ENCODE assay signal across 9 cellular contexts in the genomic region with DNA sequence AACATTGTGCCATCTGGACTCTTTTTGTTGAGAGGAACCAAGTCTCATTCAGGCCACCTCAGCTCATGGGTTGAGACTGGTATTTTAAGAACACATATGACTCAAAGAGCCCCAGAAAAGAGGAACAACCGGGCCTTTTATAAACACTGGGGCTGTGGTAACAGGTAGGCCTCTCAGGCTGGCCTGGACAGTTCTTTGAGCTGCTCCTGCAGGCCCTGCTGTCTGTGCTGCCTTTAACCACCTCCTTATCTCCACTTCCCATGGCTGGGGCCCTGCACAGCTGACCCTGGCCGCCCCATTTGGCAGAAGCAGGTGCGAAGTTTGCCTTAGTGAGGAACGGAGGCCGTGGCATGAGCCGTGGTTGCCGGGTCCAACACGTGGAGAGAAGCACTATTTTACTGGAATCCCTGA.
DNase-seq lines count a peak whose midpoint lies in the region; ATAC-seq, FAIRE-seq and TF ChIP-seq lines count a peak whose summit lies in the region.
"Had no signal": no experiment of that assay in that cellular context is flagged by ENCODE, and none has a peak within 500 bp of the region (broad histone marks: within the 10 kb centered on the region; RNA-seq: fewer than 3 reads in every experiment).

No MANE protein-coding gene starts in this region.

- no peak overlapping the region for H4K5ac ChIP-seq in H1 (ENCODE audit: insufficient read length, low read depth, low read length)

- 84% methylated on average over 8 of the region's 8 CpGs; no CpG with 5 or more reads in 1 of the 2 experiments for WGBS in H1 (ENCODE audit: extremely low coverage in 1 of 2, insufficient coverage in 1 of 2, insufficient read length in 1 of 2, insufficient replicate concordance in 2 of 2, low coverage in 1 of 2, low lambda C conversion rate in 2 of 2, missing lambda C conversion rate in 1 of 2), 2 experiments
- 82% methylated on average over 6 of the region's 8 CpGs for WGBS in SK-N-SH (ENCODE audit: low lambda C conversion rate)

- H3K9ac ChIP-seq in H1 (replicated peaks in 1 of 4; ENCODE audit: extremely low read depth in 1 of 4, low read depth in 3 of 4, low read length in 3 of 4) = no peak overlapping the region
- H3K9ac ChIP-seq in SK-N-SH = no peak overlapping the region

- H4K20me1 ChIP-seq in H1 (replicated peaks in 1 of 2; ENCODE audit: control insufficient read depth in 1 of 2, insufficient read depth in 2 of 2, low read length in 2 of 2) (no peaks in the 10 kb centered on the region), SK-N-SH (ENCODE audit: insufficient read depth) (0 out of 2 replicates have a peak, but pooled peaks cover 3% of the 10 kb centered on the region)

- TF ChIP-seq RAD21 in H1 (IDR thresholded peaks at IDR 0.05 in 1 of 2, conservative IDR thresholded peaks at IDR 0.05 in 1 of 2; ENCODE audit: low read depth in 2 of 2, low read length in 2 of 2) = no peak
- TF ChIP-seq RAD21 in SK-N-SH (IDR thresholded peaks at IDR 0.05; ENCODE audit: low read length) = no peak

- TF ChIP-seq CTCF in H1 (IDR thresholded peaks at IDR 0.05; ENCODE audit: control extremely low read depth in 1 of 3, insufficient read depth in 1 of 3, low read depth in 1 of 3, low read length in 3 of 3) (no peak), uterus (IDR thresholded peaks at IDR 0.05) (no peak), D721Med (IDR thresholded peaks at IDR 0.05; ENCODE audit: insufficient read depth, missing control alignments) (no peak), SK-N-SH (IDR thresholded peaks at IDR 0.05) (no peak)

- DNase-seq in GM12891 (ENCODE audit: insufficient read length, low spot score) = peak; percentile 44
- DNase-seq in H1 (ENCODE audit: low read depth in 1 of 2, low spot score in 2 of 2) = peak in 1 of 2 experiments; percentile 37
- no peak for DNase-seq in uterus
- DNase-seq in D721Med (ENCODE audit: insufficient read length, low spot score) = no peak
- no peak for DNase-seq in SK-N-SH

- no peak overlapping the region for H3K4ac ChIP-seq in H1 (replicated peaks; ENCODE audit: insufficient read length, low read depth, low read length)

- H2AK5ac ChIP-seq in H1 (ENCODE audit: low read depth, low read length) = no peak overlapping the region

- no peak overlapping the region for H4K91ac ChIP-seq in H1 (replicated peaks; ENCODE audit: insufficient read length, low read length)

- no peak overlapping the region for H2BK20ac ChIP-seq in H1 (ENCODE audit: low read length)

- CTCF ChIA-PET in H1 (lab: Charles Lee; ENCODE audit: partially characterized antibody) = interaction anchor here (0.9 to 1.6 kb wide), 2 partner anchors 10 to 329 kb away, joined by 3 read pairs; no protein-coding TSS in a partner anchor
- CTCF ChIA-PET in SK-N-SH (lab: Yijun Ruan, JAX) = interaction anchor here (0.6 kb wide), 1 partner anchor 318 kb away, joined by 3 read pairs; no protein-coding TSS in a partner anchor

- H3K79me2 ChIP-seq in H1 (ENCODE audit: control insufficient read depth in 1 of 2, insufficient read depth in 2 of 2, low read length in 2 of 2) = no peaks in the 10 kb centered on the region
- H3K79me2 ChIP-seq in SK-N-SH (ENCODE audit: insufficient read depth) = no peaks in the 10 kb centered on the region

- no peak overlapping the region for H2BK120ac ChIP-seq in H1 (replicated peaks; ENCODE audit: low read depth, low read length)

- TF ChIP-seq POLR2A in GM12891 (IDR thresholded peaks at IDR 0.05; ENCODE audit: low read depth, low read length) (no peak), H1 (IDR thresholded peaks at IDR 0.05; ENCODE audit: control extremely low read depth in 1 of 2, low read depth in 2 of 2, low read length in 2 of 2) (no peak), uterus (IDR thresholded peaks at IDR 0.05) (no peak)

- H2AFZ ChIP-seq in H1 (ENCODE audit: low read length) (no peak overlapping the region), SK-N-SH (ENCODE audit: low read depth) (no peak overlapping the region)

- H3K4me3 ChIP-seq in H1 (ENCODE audit: extremely low read depth in 1 of 4, insufficient read depth in 2 of 4, low read depth in 3 of 4, low read length in 4 of 4) = no peak overlapping the region
- no peak overlapping the region for H3K4me3 ChIP-seq in uterus
- H3K4me3 ChIP-seq in SK-N-SH (ENCODE audit: low read depth in 2 of 2, low read length in 1 of 2) = no peak overlapping the region
- H3K4me3 ChIP-seq: skin epidermis had no signal

- H3K9me2 ChIP-seq in SK-N-SH = no peaks in the 10 kb centered on the region

- H3K4me1 ChIP-seq in H1 (replicated peaks in 1 of 4; ENCODE audit: control insufficient read depth in 3 of 4, insufficient read depth in 4 of 4, low read length in 3 of 4) (peaks cover 0 to 12% (median 7%) of the 10 kb centered on the region in 4 experiments; a peak in 5 of 7 replicates), uterus (peaks cover 4 to 9% of the 10 kb centered on the region in 2 donors), SK-N-SH (ENCODE audit: control insufficient read depth in 1 of 2, insufficient read depth in 2 of 2, low read depth in 1 of 2, low read length in 1 of 2) (peaks cover 3 to 42% of the 10 kb centered on the region in 2 experiments; a peak in 2 of 4 replicates)

- H3K56ac ChIP-seq in H1 (replicated peaks; ENCODE audit: insufficient read length, low read depth, low read length) = no peak overlapping the region

- H2BK12ac ChIP-seq in H1 (ENCODE audit: low read depth, low read length) = no peak overlapping the region; the same call in 1 of the 2 replicates

- peak overlapping the region; percentile 62; the same call in 1 of the 2 replicates for H4K8ac ChIP-seq in H1 (ENCODE audit: extremely low read depth, insufficient read depth, low read length)

- no peak overlapping the region for H3K14ac ChIP-seq in H1 (ENCODE audit: insufficient read length)

- no peaks in the 10 kb centered on the region for H3K36me3 ChIP-seq in H1 (ENCODE audit: control insufficient read depth in 2 of 4, insufficient read depth in 4 of 4, low read length in 3 of 4)
- no peaks in the 10 kb centered on the region for H3K36me3 ChIP-seq in uterus
- H3K36me3 ChIP-seq in SK-N-SH (replicated peaks in 1 of 2; ENCODE audit: control insufficient read depth in 1 of 2, insufficient read depth in 2 of 2, low read length in 1 of 2) = no peaks in the 10 kb centered on the region

- H2BK5ac ChIP-seq in H1 (ENCODE audit: low read depth, low read length) = no peak overlapping the region

- H3F3A ChIP-seq in SK-N-SH (replicated peaks; ENCODE audit: insufficient read depth) = peaks cover 5% of the 10 kb centered on the region

- POLR2A ChIA-PET in H1 (lab: Charles Lee; ENCODE audit: partially characterized antibody) (no interaction called here), SK-N-SH (lab: Yijun Ruan, JAX) (no interaction called here)

- no peaks in the 10 kb centered on the region for H3K9me3 ChIP-seq in H1 (ENCODE audit: insufficient read depth in 2 of 2, low read depth in 1 of 2, low read length in 1 of 2)
- H3K9me3 ChIP-seq in uterus = no peaks in the 10 kb centered on the region
- no peaks in the 10 kb centered on the region for H3K9me3 ChIP-seq in SK-N-SH

- H3K4me2 ChIP-seq in H1 (ENCODE audit: insufficient read depth in 1 of 2, low read depth in 2 of 2, low read length in 2 of 2) = no peak overlapping the region
- H3K4me2 ChIP-seq in SK-N-SH = no peak overlapping the region

- ATAC-seq in GM21529 (IDR thresholded peaks at IDR 0.05; ENCODE audit: unreplicated experiment) = peak; percentile 98
- ATAC-seq in HG03521 (IDR thresholded peaks at IDR 0.05; ENCODE audit: unreplicated experiment) = peak; percentile 90
- no peak for ATAC-seq in GM19467 (IDR thresholded peaks at IDR 0.05; ENCODE audit: unreplicated experiment)

- intact Hi-C loops in uterus (cut with DNase I; ENCODE audit: low total_unique reads) = no loop called here

- H3K23ac ChIP-seq in H1 (ENCODE audit: insufficient read length) = no peak overlapping the region

- FAIRE-seq in GM12891 (lab: Jason Lieb, UNC) (no peak), H1 (lab: Jason Lieb, UNC) (no peak), D721Med (lab: Jason Lieb, UNC) (no peak)

- H3K23me2 ChIP-seq in H1 (ENCODE audit: low read depth, low read length) = no peaks in the 10 kb centered on the region

- no peak overlapping the region for H3K27ac ChIP-seq in H1 (ENCODE audit: low read depth, low read length)
- H3K27ac ChIP-seq in uterus = peak overlapping the region in 1 of 2 donors; percentile 93
- no peak overlapping the region for H3K27ac ChIP-seq in SK-N-SH (ENCODE audit: low read depth in 2 of 2, low read length in 1 of 2)
- H3K27ac ChIP-seq: skin epidermis had no signal

- no peaks in the 10 kb centered on the region for H3K79me1 ChIP-seq in H1 (ENCODE audit: low read depth, low read length)

- H3K18ac ChIP-seq in H1 (ENCODE audit: extremely low read depth, low read length) = no peak overlapping the region

- H3K27me3 ChIP-seq in H1 (replicated peaks in 1 of 4; ENCODE audit: control insufficient read depth in 3 of 4, extremely low read depth in 1 of 4, insufficient read depth in 3 of 4, low read length in 3 of 4) (no peaks in the 10 kb centered on the region), uterus (no peaks in the 10 kb centered on the region), SK-N-SH (ENCODE audit: insufficient read depth) (peaks cover 11% of the 10 kb centered on the region; the same call in 1 of the 2 replicates)

- H2BK15ac ChIP-seq in H1 (ENCODE audit: low read length) = no peak overlapping the region

- no peak for TF ChIP-seq EP300 in H1 (IDR thresholded peaks at IDR 0.05; ENCODE audit: borderline replicate concordance in 1 of 2, low read depth in 2 of 2, low read length in 2 of 2)
- no peak for TF ChIP-seq EP300 in SK-N-SH (IDR thresholded peaks at IDR 0.05; ENCODE audit: borderline replicate concordance in 1 of 2, low read depth in 1 of 2, low read length in 1 of 2)

TF ChIP-seq in GM12891, 5 proteins besides CTCF, POLR2A, EP300 and RAD21:
- TF ChIP-seq PAX5 (IDR thresholded peaks at IDR 0.05; ENCODE audit: insufficient read depth, low read length, severe bottlenecking) (no peak), SPI1 (IDR thresholded peaks at IDR 0.05; ENCODE audit: low read depth, low read length) (peak; percentile 56)

TF ChIP-seq in H1, 55 proteins besides CTCF, POLR2A, EP300 and RAD21 (continues in another document):
- no peak for TF ChIP-seq NRF1 (IDR thresholded peaks at IDR 0.05; ENCODE audit: low read depth, low read length)
- no peak for TF ChIP-seq POU5F1 (IDR thresholded peaks at IDR 0.05; ENCODE audit: low read depth, low read length)
- TF ChIP-seq RXRA (IDR thresholded peaks at IDR 0.05; ENCODE audit: insufficient read depth, low read depth, low read length) = no peak
- no peak for TF ChIP-seq EGR1 (IDR thresholded peaks at IDR 0.05; ENCODE audit: borderline replicate concordance, low read depth, low read length)
- TF ChIP-seq SIX5 (IDR thresholded peaks at IDR 0.05; ENCODE audit: low read depth, low read length) = no peak

TF ChIP-seq in SK-N-SH, 30 proteins besides CTCF, POLR2A, EP300 and RAD21 (continues in another document):
- no peak for TF ChIP-seq TCF12 (IDR thresholded peaks at IDR 0.05)
